2 cellular contexts compared by ENCODE assay signal in genomic region chr6:155147958-155148663, GRCh38.
TF ChIP-seq lines count a peak whose summit lies in the region.

No MANE protein-coding gene starts in this region.

TF ChIP-seq in SK-N-SH, 30 proteins besides CTCF, POLR2A, EP300 and RAD21 (continued from another document):
- TF ChIP-seq ZBTB33 (IDR thresholded peaks at IDR 0.05; ENCODE audit: borderline replicate concordance, low read depth) (no peak), SMC3 (IDR thresholded peaks at IDR 0.05; ENCODE audit: low read depth, low read length) (no peak), YY1 (IDR thresholded peaks at IDR 0.05; ENCODE audit: low read depth) (no peak), NRF1 (IDR thresholded peaks at IDR 0.05; ENCODE audit: low read depth, low read length) (no peak), MAX (IDR thresholded peaks at IDR 0.05; ENCODE audit: low read depth) (no peak), IRF3 (IDR thresholded peaks at IDR 0.05; ENCODE audit: low read depth, low read length) (no peak)

TF ChIP-seq in SK-N-SH treated with all-trans-retinoic acid at 6 μM for 48 hours, 23 proteins besides CTCF, POLR2A, EP300 and RAD21 (continued from another document):
- no peak for TF ChIP-seq POU6F1 (CRISPR knock-in tag; IDR thresholded peaks at IDR 0.05; ENCODE audit: borderline replicate concordance, low read depth)
- no peak for TF ChIP-seq ARNTL (CRISPR knock-in tag; IDR thresholded peaks at IDR 0.05; ENCODE audit: borderline replicate concordance, low read depth)
- TF ChIP-seq BACH2 (CRISPR knock-in tag; IDR thresholded peaks at IDR 0.05; ENCODE audit: borderline replicate concordance), result no peak
- no peak for TF ChIP-seq TCF4 (CRISPR knock-in tag; IDR thresholded peaks at IDR 0.05; ENCODE audit: borderline replicate concordance)
- TF ChIP-seq TOX (CRISPR knock-in tag; IDR thresholded peaks at IDR 0.05; ENCODE audit: borderline replicate concordance), result no peak
- no peak for TF ChIP-seq OSR1 (CRISPR knock-in tag; IDR thresholded peaks at IDR 0.05)
